12 cellular contexts compared by ENCODE assay signal in genomic region chr11:65109231-65110198, GRCh38. TPM values are rescaled to one million over a fixed set of nuclear protein-coding genes. Genes with fewer than 3 reads are reported as not detected.
DNase-seq lines count a peak whose midpoint lies in the region; ATAC-seq and TF ChIP-seq lines count a peak whose summit lies in the region.
"Had no signal": no experiment of that assay in that cellular context is flagged by ENCODE, and none has a peak within 500 bp of the region (broad histone marks: within the 10 kb centered on the region; RNA-seq: fewer than 3 reads in every experiment).

No MANE protein-coding gene starts in this region.

- H3K4me1 Mint-ChIP-seq in activated CD8-positive, alpha-beta T cell treated with anti-CD3 and anti-CD28 coated beads, Interleukin-2, amount 10 ng/mL, durations not matched to agents 7 days and 5 days (ENCODE audit: low read depth) = peaks cover 46% of the 10 kb centered on the region
- peaks cover 36% of the 10 kb centered on the region for H3K4me1 Mint-ChIP-seq in activated CD8-positive, alpha-beta T cell treated with anti-CD3 and anti-CD28 coated beads for 36 hours (ENCODE audit: low read depth)
- peaks cover 32% of the 10 kb centered on the region for H3K4me1 Mint-ChIP-seq in activated naive CD8-positive, alpha-beta T cell treated with anti-CD3 and anti-CD28 coated beads for 36 hours

- H3K9me3 ChIP-seq in HEK293 (ENCODE audit: control insufficient read depth, insufficient read depth, low read depth, low read length) = no peaks in the 10 kb centered on the region
- H3K9me3 ChIP-seq in left lung = no peaks in the 10 kb centered on the region
- H3K9me3 ChIP-seq: A549, neutrophil, transverse colon had no signal

- CTCF ChIA-PET in activated CD8-positive, alpha-beta T cell treated with anti-CD3 and anti-CD28 coated beads, Interleukin-2, amount 10 ng/mL, durations not matched to agents 7 days and 5 days (lab: Charles Lee) = interaction anchor here (0.9 to 5.2 kb wide), 28 partner anchors 8 to 401 kb away, joined by 3 to 117 read pairs (median 5); partner anchors contain the start of genes ARL2, ATG2A, CAPN1 and CDCA5
- CTCF ChIA-PET in activated CD8-positive, alpha-beta T cell treated with anti-CD3 and anti-CD28 coated beads for 36 hours (lab: Charles Lee) = interaction anchor here (0.6 to 7.6 kb wide), 23 partner anchors 8 to 222 kb away, joined by 3 to 115 read pairs (median 5); partner anchors contain the start of genes ARL2, CAPN1, CDC42EP2 and CDCA5
- CTCF ChIA-PET in HEK293 (lab: Yijun Ruan, JAX) = interaction anchor here (0.6 to 4.8 kb wide), 12 partner anchors 9 to 245 kb away, joined by 3 to 110 read pairs (median 5); partner anchors contain the start of genes FAU, MRPL49 and VPS51

- H3K9me3 Mint-ChIP-seq in activated CD8-positive, alpha-beta T cell treated with anti-CD3 and anti-CD28 coated beads, Interleukin-2, amount 10 ng/mL, durations not matched to agents 7 days and 5 days (ENCODE audit: insufficient read depth) = no peaks in the 10 kb centered on the region
- no peaks in the 10 kb centered on the region for H3K9me3 Mint-ChIP-seq in activated CD8-positive, alpha-beta T cell treated with anti-CD3 and anti-CD28 coated beads for 36 hours
- H3K9me3 Mint-ChIP-seq in activated naive CD8-positive, alpha-beta T cell treated with anti-CD3 and anti-CD28 coated beads for 36 hours = no peaks in the 10 kb centered on the region
- H3K9me3 Mint-ChIP-seq: stimulated activated naive B cell treated with anti-CD40 and anti-IgM and Interleukin-4, amounts not matched to agents 10 μg/mL and 1 μg/mL and 100 μg/mL, for 72 hours had no signal

- H3K27ac ChIP-seq in HEK293 (ENCODE audit: extremely low read depth, low read depth, low read length) = no peak overlapping the region
- no peak overlapping the region for H3K27ac ChIP-seq in left lung

- H3K36me3 ChIP-seq in HEK293 (ENCODE audit: control insufficient read depth in 2 of 2, insufficient read depth in 1 of 2, low read length in 2 of 2) = peaks cover 0 to 42% of the 10 kb centered on the region in 2 experiments; a peak in 2 of 3 replicates
- H3K36me3 ChIP-seq in left lung = peaks cover 0 to 41% of the 10 kb centered on the region in 2 donors

- no peak for DNase-seq in activated CD8-positive, alpha-beta T cell treated with anti-CD3 and anti-CD28 coated beads, Interleukin-2, amount 10 ng/mL, durations not matched to agents 7 days and 5 days
- DNase-seq in activated CD8-positive, alpha-beta T cell treated with anti-CD3 and anti-CD28 coated beads for 36 hours = no peak
- DNase-seq in ecto neural progenitor cell (ENCODE audit: low spot score) (peak; percentile 44), sciatic nerve (ENCODE audit: low spot score) (peak; percentile 64), left lung (no peak), NCI-H2227 (lab: John Stamatoyannopoulos, UW; ENCODE audit: unreplicated experiment) (no peak)
- no peak for DNase-seq in activated naive CD8-positive, alpha-beta T cell treated with anti-CD3 and anti-CD28 coated beads for 36 hours

- intact Hi-C loops in activated CD8-positive, alpha-beta T cell treated with anti-CD3 and anti-CD28 coated beads for 36 hours (cut with micrococcal nuclease) = loop anchor here (10.0 kb wide), 1 partner anchor 95 kb away; the partner anchor contains the start of gene ARL2
- intact Hi-C loops in sciatic nerve (cut with DNase I) = loop anchor here (10.0 kb wide), 2 partner anchors 95 to 185 kb away; partner anchors contain the start of genes ARL2 and PPP2R5B
- intact Hi-C loops in left lung (cut with DNase I) = no loop called here

- H3K4me3 ChIP-seq in HEK293 (ENCODE audit: low read depth, low read length) (no peak overlapping the region), left lung (no peak overlapping the region)
- H3K4me3 ChIP-seq: A549, transverse colon had no signal

- H3K27ac Mint-ChIP-seq in activated CD8-positive, alpha-beta T cell treated with anti-CD3 and anti-CD28 coated beads, Interleukin-2, amount 10 ng/mL, durations not matched to agents 7 days and 5 days = peak overlapping the region; percentile 46
- no peak overlapping the region for H3K27ac Mint-ChIP-seq in activated CD8-positive, alpha-beta T cell treated with anti-CD3 and anti-CD28 coated beads for 36 hours
- no peak overlapping the region for H3K27ac Mint-ChIP-seq in activated naive CD8-positive, alpha-beta T cell treated with anti-CD3 and anti-CD28 coated beads for 36 hours
- H3K27ac Mint-ChIP-seq: stimulated activated naive B cell treated with anti-CD40 and anti-IgM and Interleukin-4, amounts not matched to agents 10 μg/mL and 1 μg/mL and 100 μg/mL, for 72 hours had no signal

- peaks cover 8% of the 10 kb centered on the region for H3K4me1 ChIP-seq in HEK293 (ENCODE audit: control insufficient read depth, insufficient read depth, low read length)
- H3K4me1 ChIP-seq in left lung = peaks cover 17 to 40% of the 10 kb centered on the region in 2 donors

- POLR2A ChIA-PET in activated CD8-positive, alpha-beta T cell treated with anti-CD3 and anti-CD28 coated beads, Interleukin-2, amount 10 ng/mL, durations not matched to agents 7 days and 5 days (lab: Charles Lee) = interaction anchor here (0.6 to 4.7 kb wide), 11 partner anchors 8 to 376 kb away, joined by 3 to 30 read pairs (median 5); partner anchors contain the start of genes ARL2, CDCA5, FAU and MRPL49
- POLR2A ChIA-PET in activated CD8-positive, alpha-beta T cell treated with anti-CD3 and anti-CD28 coated beads for 36 hours (lab: Charles Lee) = interaction anchor here (0.8 to 16.2 kb wide), 7 partner anchors 8 to 72 kb away, joined by 3 to 294 read pairs (median 9); partner anchors contain the start of genes CAPN1, CDCA5, FAU and MRPL49
- POLR2A ChIA-PET in HEK293 (lab: Yijun Ruan, JAX) = interaction anchor here (0.6 to 5.0 kb wide), 8 partner anchors 10 to 331 kb away, joined by 3 to 57 read pairs (median 4); partner anchors contain the start of genes CDCA5, FAU, MRPL49 and SF1

- H3K27me3 Mint-ChIP-seq in activated CD8-positive, alpha-beta T cell treated with anti-CD3 and anti-CD28 coated beads, Interleukin-2, amount 10 ng/mL, durations not matched to agents 7 days and 5 days (ENCODE audit: low read depth) = no peaks in the 10 kb centered on the region
- H3K27me3 Mint-ChIP-seq in activated CD8-positive, alpha-beta T cell treated with anti-CD3 and anti-CD28 coated beads for 36 hours = no peaks in the 10 kb centered on the region
- H3K27me3 Mint-ChIP-seq in activated naive CD8-positive, alpha-beta T cell treated with anti-CD3 and anti-CD28 coated beads for 36 hours = no peaks in the 10 kb centered on the region
- H3K27me3 Mint-ChIP-seq: stimulated activated naive B cell treated with anti-CD40 and anti-IgM and Interleukin-4, amounts not matched to agents 10 μg/mL and 1 μg/mL and 100 μg/mL, for 72 hours had no signal

- peaks cover 0 to 15% of the 10 kb centered on the region in 2 donors for H3K27me3 ChIP-seq in left lung
- H3K27me3 ChIP-seq: transverse colon had no signal

- no peak for TF ChIP-seq CTCF in activated CD8-positive, alpha-beta T cell treated with anti-CD3 and anti-CD28 coated beads for 36 hours (IDR thresholded peaks at IDR 0.05)
- TF ChIP-seq CTCF in HEK293 (tag by site-specific recombination; IDR thresholded peaks at IDR 0.05) = no peak
- TF ChIP-seq CTCF in left lung (IDR thresholded peaks at IDR 0.05) = no peak

- no peak for ATAC-seq in activated CD8-positive, alpha-beta T cell treated with anti-CD3 and anti-CD28 coated beads, Interleukin-2, amount 10 ng/mL, durations not matched to agents 7 days and 5 days
- no peak for ATAC-seq in activated CD8-positive, alpha-beta T cell treated with anti-CD3 and anti-CD28 coated beads for 36 hours
- ATAC-seq in sciatic nerve (no peak), left lung (no peak)

- peaks cover 27% of the 10 kb centered on the region for H3K36me3 Mint-ChIP-seq in activated CD8-positive, alpha-beta T cell treated with anti-CD3 and anti-CD28 coated beads, Interleukin-2, amount 10 ng/mL, durations not matched to agents 7 days and 5 days (ENCODE audit: low read depth)
- H3K36me3 Mint-ChIP-seq in activated CD8-positive, alpha-beta T cell treated with anti-CD3 and anti-CD28 coated beads for 36 hours (ENCODE audit: low read depth) = peaks cover 15% of the 10 kb centered on the region
- no peaks in the 10 kb centered on the region for H3K36me3 Mint-ChIP-seq in activated naive CD8-positive, alpha-beta T cell treated with anti-CD3 and anti-CD28 coated beads for 36 hours

- H3K4me3 Mint-ChIP-seq in activated CD8-positive, alpha-beta T cell treated with anti-CD3 and anti-CD28 coated beads, Interleukin-2, amount 10 ng/mL, durations not matched to agents 7 days and 5 days = no peak overlapping the region
- no peak overlapping the region for H3K4me3 Mint-ChIP-seq in activated CD8-positive, alpha-beta T cell treated with anti-CD3 and anti-CD28 coated beads for 36 hours
- H3K4me3 Mint-ChIP-seq in activated naive CD8-positive, alpha-beta T cell treated with anti-CD3 and anti-CD28 coated beads for 36 hours = no peak overlapping the region
- H3K4me3 Mint-ChIP-seq: stimulated activated naive B cell treated with anti-CD40 and anti-IgM and Interleukin-4, amounts not matched to agents 10 μg/mL and 1 μg/mL and 100 μg/mL, for 72 hours had no signal

RNA-seq across cellular contexts. Expression of gene TM7SF2, which starts 2.2 kb away (rescaled TPM):
- 10 to 100 TPM; 25.3 to 26.1 TPM for total RNA-seq in activated CD8-positive, alpha-beta T cell treated with anti-CD3 and anti-CD28 coated beads, Interleukin-2, amount 10 ng/mL, durations not matched to agents 7 days and 5 days
- total RNA-seq in activated CD8-positive, alpha-beta T cell treated with anti-CD3 and anti-CD28 coated beads for 36 hours = 10 to 100 TPM; 12.4 to 17.5 TPM
- total RNA-seq in sciatic nerve (18.2 TPM), left lung (10 to 100 TPM; 37.1 to 41.0 TPM)
- total RNA-seq in activated naive CD8-positive, alpha-beta T cell treated with anti-CD3 and anti-CD28 coated beads for 36 hours = 10 to 100 TPM; 12.3 to 14.7 TPM

RNA-seq across cellular contexts. Expression of gene ZNHIT2, which starts 8.0 kb away (rescaled TPM):
- 10 to 100 TPM; 11.6 to 12.4 TPM for total RNA-seq in activated CD8-positive, alpha-beta T cell treated with anti-CD3 and anti-CD28 coated beads, Interleukin-2, amount 10 ng/mL, durations not matched to agents 7 days and 5 days
- total RNA-seq in activated CD8-positive, alpha-beta T cell treated with anti-CD3 and anti-CD28 coated beads for 36 hours = 10 to 100 TPM; 11.5 to 12.7 TPM
- 6.8 TPM for total RNA-seq in sciatic nerve
- 10 to 100 TPM in 1 of 2 donors, 1 to 10 TPM in 1; 8.0 to 10.6 TPM for total RNA-seq in left lung
- 10 to 100 TPM; 14.9 to 15.1 TPM for total RNA-seq in activated naive CD8-positive, alpha-beta T cell treated with anti-CD3 and anti-CD28 coated beads for 36 hours

RNA-seq across cellular contexts. Expression of gene FAU, which starts 12.4 kb away (rescaled TPM):
- 1,000 to 10,000 TPM in 1 of 2 experiments, 100 to 1,000 TPM in 1; 986 to 1,038 TPM for total RNA-seq in activated CD8-positive, alpha-beta T cell treated with anti-CD3 and anti-CD28 coated beads, Interleukin-2, amount 10 ng/mL, durations not matched to agents 7 days and 5 days
- 1,000 to 10,000 TPM; 1,112 to 1,137 TPM for total RNA-seq in activated CD8-positive, alpha-beta T cell treated with anti-CD3 and anti-CD28 coated beads for 36 hours
- total RNA-seq in sciatic nerve (722 TPM), left lung (100 to 1,000 TPM; 621 to 685 TPM)
- total RNA-seq in activated naive CD8-positive, alpha-beta T cell treated with anti-CD3 and anti-CD28 coated beads for 36 hours = 1,000 to 10,000 TPM; 1,087 to 1,097 TPM

RNA-seq across cellular contexts. Expression of gene MRPL49, which starts 12.6 kb away (rescaled TPM):
- 10 to 100 TPM; 47.3 to 51.1 TPM for total RNA-seq in activated CD8-positive, alpha-beta T cell treated with anti-CD3 and anti-CD28 coated beads, Interleukin-2, amount 10 ng/mL, durations not matched to agents 7 days and 5 days
- total RNA-seq in activated CD8-positive, alpha-beta T cell treated with anti-CD3 and anti-CD28 coated beads for 36 hours = 10 to 100 TPM; 48.7 to 53.4 TPM
- total RNA-seq in sciatic nerve = 32.1 TPM
- 10 to 100 TPM; 46.8 to 47.2 TPM for total RNA-seq in left lung
- total RNA-seq in activated naive CD8-positive, alpha-beta T cell treated with anti-CD3 and anti-CD28 coated beads for 36 hours = 100 to 1,000 TPM in 1 of 2 experiments, 10 to 100 TPM in 1; 99.9 to 100 TPM

RNA-seq across cellular contexts. Expression of gene VPS51, which starts 13.5 kb away (rescaled TPM):
- total RNA-seq in activated CD8-positive, alpha-beta T cell treated with anti-CD3 and anti-CD28 coated beads, Interleukin-2, amount 10 ng/mL, durations not matched to agents 7 days and 5 days = 100 to 1,000 TPM; 116 to 131 TPM
- 100 to 1,000 TPM; 103 TPM for total RNA-seq in activated CD8-positive, alpha-beta T cell treated with anti-CD3 and anti-CD28 coated beads for 36 hours
- 115 TPM for total RNA-seq in sciatic nerve
- total RNA-seq in left lung = 10 to 100 TPM; 79.4 to 86.8 TPM
- 100 to 1,000 TPM in 1 of 2 experiments, 10 to 100 TPM in 1; 88.0 to 108 TPM for total RNA-seq in activated naive CD8-positive, alpha-beta T cell treated with anti-CD3 and anti-CD28 coated beads for 36 hours

Comparison
In these comparisons a context has a peak if more than half of its experiments do, and no peak if none do; other contexts are left out.
1. DNase-seq: peak in ecto neural progenitor cell (single experiment) and sciatic nerve (single experiment); none in activated CD8-positive, alpha-beta T cell treated with anti-CD3 and anti-CD28 coated beads, Interleukin-2, amount 10 ng/mL, durations not matched to agents 7 days and 5 days (single experiment), activated CD8-positive, alpha-beta T cell treated with anti-CD3 and anti-CD28 coated beads for 36 hours (single experiment), left lung (0 of 2), NCI-H2227 (single experiment) and activated naive CD8-positive, alpha-beta T cell treated with anti-CD3 and anti-CD28 coated beads for 36 hours (single experiment).
2. intact Hi-C loops: an anchor here in activated CD8-positive, alpha-beta T cell treated with anti-CD3 and anti-CD28 coated beads for 36 hours (10.0 kb wide) and sciatic nerve (10.0 kb wide); none called in left lung.